9 cellular contexts compared by ENCODE assay signal in genomic region chr7:27677912-27678612, GRCh38. TPM values are rescaled to one million over a fixed set of nuclear protein-coding genes. Genes with fewer than 3 reads are reported as not detected.
A peak's percentile ranks its signal among the peaks of the same experiment; 100 is the strongest.
DNase-seq lines count a peak whose midpoint lies in the region; ATAC-seq, FAIRE-seq and TF ChIP-seq lines count a peak whose summit lies in the region.
"Had no signal": no experiment of that assay in that cellular context is flagged by ENCODE, and none has a peak within 500 bp of the region (broad histone marks: within the 10 kb centered on the region; RNA-seq: fewer than 3 reads in every experiment).

No MANE protein-coding gene starts in this region.

- H3K9me3 ChIP-seq in MG63 (no peaks in the 10 kb centered on the region), endothelial cell of umbilical vein (replicated peaks; ENCODE audit: control insufficient read depth, insufficient read depth, low read length) (no peaks in the 10 kb centered on the region), muscle layer of duodenum (ENCODE audit: control insufficient read depth in 1 of 2, low read length in 2 of 2) (no peaks in the 10 kb centered on the region)

- H2AFZ ChIP-seq in endothelial cell of umbilical vein (ENCODE audit: low read depth, low read length), result peak overlapping the region; percentile 49

- H3K79me2 ChIP-seq in endothelial cell of umbilical vein (ENCODE audit: control insufficient read depth, insufficient read depth, low read length), result no peaks in the 10 kb centered on the region

- ATAC-seq in GM19023 (IDR thresholded peaks at IDR 0.05; ENCODE audit: unreplicated experiment) (no peak), HG02588 (IDR thresholded peaks at IDR 0.05; ENCODE audit: unreplicated experiment) (no peak)

- H4K20me1 ChIP-seq in endothelial cell of umbilical vein (replicated peaks; ENCODE audit: control insufficient read depth, extremely low read depth, insufficient read depth, low read length), result no peaks in the 10 kb centered on the region

- peak overlapping the region; percentile 52 for H3K4me2 ChIP-seq in endothelial cell of umbilical vein (ENCODE audit: insufficient read depth, low read length)

- no peak overlapping the region for H3K4me3 ChIP-seq in MG63
- no peak overlapping the region for H3K4me3 ChIP-seq in endothelial cell of umbilical vein (replicated peaks in 1 of 3; ENCODE audit: insufficient read depth in 1 of 3, low read depth in 1 of 3, low read length in 3 of 3)
- H3K4me3 ChIP-seq in muscle layer of duodenum (ENCODE audit: low read depth in 1 of 2, low read length in 2 of 2), result no peak overlapping the region
- H3K4me3 ChIP-seq: cardiac muscle cell had no signal

- DNase-seq in AG08396 (ENCODE audit: low spot score) (peak; percentile 78), MG63 (peak; percentile 64), endothelial cell of umbilical vein (ENCODE audit: low read depth, low spot score) (peak; percentile 78), T-helper 2 cell (no peak), NCI-H69 (lab: John Stamatoyannopoulos, UW) (no peak)

- TF ChIP-seq POLR2A in endothelial cell of umbilical vein (IDR thresholded peaks at IDR 0.05; ENCODE audit: low read depth, low read length), result peak; percentile 25

- H3K36me3 ChIP-seq in MG63, result no peaks in the 10 kb centered on the region
- no peaks in the 10 kb centered on the region for H3K36me3 ChIP-seq in endothelial cell of umbilical vein (ENCODE audit: control insufficient read depth in 2 of 2, extremely low read depth in 1 of 2, insufficient read depth in 2 of 2, low read length in 2 of 2)
- no peaks in the 10 kb centered on the region for H3K36me3 ChIP-seq in muscle layer of duodenum (ENCODE audit: control insufficient read depth in 1 of 2, insufficient read depth in 2 of 2, low read length in 2 of 2)
- H3K36me3 ChIP-seq: cardiac muscle cell had no signal

- peak; percentile 98 for FAIRE-seq in endothelial cell of umbilical vein (lab: Jason Lieb, UNC)

- dilution Hi-C loops in endothelial cell of umbilical vein (cut with MboI; ENCODE audit: extremely low pct_ligation_motif_present, low sequenced_read_pairs), result no loop called here

- no peak for TF ChIP-seq CTCF in endothelial cell of umbilical vein (IDR thresholded peaks at IDR 0.05; ENCODE audit: extremely low read depth in 1 of 2, insufficient read depth in 1 of 2, low read depth in 1 of 2, low read length in 2 of 2)

- intact Hi-C loops in endothelial cell of umbilical vein (cut with micrococcal nuclease), result loop anchor here (1.0 to 5.0 kb wide), 3 partner anchors 15 to 71 kb away; no protein-coding TSS in a partner anchor

- no peaks in the 10 kb centered on the region for H3K27me3 ChIP-seq in MG63
- H3K27me3 ChIP-seq in endothelial cell of umbilical vein (ENCODE audit: control insufficient read depth in 2 of 2, insufficient read depth in 2 of 2, low read length in 2 of 2), result no peaks in the 10 kb centered on the region
- H3K27me3 ChIP-seq in muscle layer of duodenum (ENCODE audit: low read depth, low read length), result no peaks in the 10 kb centered on the region
- H3K27me3 ChIP-seq: cardiac muscle cell had no signal

- H3K4me1 ChIP-seq in endothelial cell of umbilical vein (ENCODE audit: control insufficient read depth, extremely low read depth, insufficient read depth, low read length), result peaks cover 22% of the 10 kb centered on the region
- H3K4me1 ChIP-seq in muscle layer of duodenum (ENCODE audit: control insufficient read depth in 1 of 2, insufficient read depth in 2 of 2, low read length in 2 of 2), result no peaks in the 10 kb centered on the region

- no peaks in the 10 kb centered on the region for H3K9me1 ChIP-seq in endothelial cell of umbilical vein (replicated peaks; ENCODE audit: control insufficient read depth, extremely low read depth, insufficient read depth, low read length)

- peak overlapping the region; percentile 53 for H3K9ac ChIP-seq in endothelial cell of umbilical vein (replicated peaks; ENCODE audit: extremely low read depth, insufficient read depth, low read length)

- CTCF ChIA-PET in endothelial cell of umbilical vein (lab: Charles Lee), result interaction anchor here (0.9 to 1.8 kb wide), 11 partner anchors 9 to 482 kb away, joined by 3 to 8 read pairs (median 5); partner anchors contain the start of gene HIBADH

- POLR2A ChIA-PET in endothelial cell of umbilical vein (lab: Charles Lee), result interaction anchor here (0.6 kb wide), 1 partner anchor 24 kb away, joined by 5 read pairs; no protein-coding TSS in a partner anchor

- H3K27ac ChIP-seq in endothelial cell of umbilical vein (ENCODE audit: insufficient read depth, low read depth, low read length) (peak overlapping the region; percentile 94), muscle layer of duodenum (ENCODE audit: low read length) (peak overlapping the region; percentile 76)
- H3K27ac ChIP-seq: cardiac muscle cell had no signal

- BruUV-seq in endothelial cell of umbilical vein (replicated peaks; lab: Mats Ljungman, UMichigan), result TSS peak; percentile 87

TF ChIP-seq in endothelial cell of umbilical vein, 7 proteins besides CTCF, POLR2A, EP300 and RAD21:
- TF ChIP-seq FOS (IDR thresholded peaks at IDR 0.05; ENCODE audit: borderline replicate concordance, insufficient read depth, low read length), result peak; percentile 84
- TF ChIP-seq GATA2 (IDR thresholded peaks at IDR 0.05; ENCODE audit: insufficient read depth, insufficient read length, low read depth, low read length), result no peak
- no peak for TF ChIP-seq EZH2 (IDR thresholded peaks at IDR 0.05; ENCODE audit: borderline replicate concordance, low read depth, low read length, severe bottlenecking)
- TF ChIP-seq MYC (IDR thresholded peaks at IDR 0.05; ENCODE audit: low read depth, low read length), result no peak
- peak; percentile 55 for TF ChIP-seq POLR2AphosphoS5 (IDR thresholded peaks at IDR 0.05; ENCODE audit: insufficient read depth, low read depth, low read length)
- peak; percentile 95 for TF ChIP-seq JUN (IDR thresholded peaks at IDR 0.05; ENCODE audit: borderline replicate concordance, insufficient read depth, insufficient read length, low read depth)
- TF ChIP-seq MAX (IDR thresholded peaks at IDR 0.05; ENCODE audit: insufficient read depth, insufficient read length), result no peak

RNA-seq across cellular contexts. Expression of gene HIBADH, which starts 15.4 kb away (rescaled TPM):
- total RNA-seq in MG63 (2014; rRNA removed; shearing (Covaris generic); ENCODE audit: low replicate concordance), result 19.0 and 31.0 TPM in 2 replicates
- total RNA-seq in endothelial cell of umbilical vein, result 19.7 and 22.6 TPM in 2 replicates
- 25.0 and 30.5 TPM in 2 replicates for polyA plus RNA-seq in endothelial cell of umbilical vein
- polyA plus RNA-seq in endothelial cell of umbilical vein (2011; cell fraction: cytosol; rRNA removed), result 39.3 and 42.7 TPM in 2 replicates
- polyA plus RNA-seq in endothelial cell of umbilical vein (2011; cell fraction: nucleus; rRNA removed), result 22.2 and 24.4 TPM in 2 replicates
- 27.2 and 30.2 TPM in 2 replicates for polyA plus RNA-seq in endothelial cell of umbilical vein (2012)
- 20.6 and 24.8 TPM in 2 replicates for polyA minus RNA-seq in endothelial cell of umbilical vein
- 8.8 TPM for polyA minus RNA-seq in endothelial cell of umbilical vein (2011; cell fraction: cytosol; rRNA and poly(A)+ RNA removed)
- polyA minus RNA-seq in endothelial cell of umbilical vein (2011; cell fraction: nucleus; rRNA and poly(A)+ RNA removed), result 11.2 and 13.6 TPM in 2 replicates

Comparison
In these comparisons a context has a peak if more than half of its experiments do, and no peak if none do; other contexts are left out.
1. DNase-seq: peak in AG08396 (single experiment), MG63 (single experiment) and endothelial cell of umbilical vein (single experiment); none in T-helper 2 cell (0 of 5) and NCI-H69 (single experiment).